Comparison of ENCODE assay signal across 16 cellular contexts in the genomic region with DNA sequence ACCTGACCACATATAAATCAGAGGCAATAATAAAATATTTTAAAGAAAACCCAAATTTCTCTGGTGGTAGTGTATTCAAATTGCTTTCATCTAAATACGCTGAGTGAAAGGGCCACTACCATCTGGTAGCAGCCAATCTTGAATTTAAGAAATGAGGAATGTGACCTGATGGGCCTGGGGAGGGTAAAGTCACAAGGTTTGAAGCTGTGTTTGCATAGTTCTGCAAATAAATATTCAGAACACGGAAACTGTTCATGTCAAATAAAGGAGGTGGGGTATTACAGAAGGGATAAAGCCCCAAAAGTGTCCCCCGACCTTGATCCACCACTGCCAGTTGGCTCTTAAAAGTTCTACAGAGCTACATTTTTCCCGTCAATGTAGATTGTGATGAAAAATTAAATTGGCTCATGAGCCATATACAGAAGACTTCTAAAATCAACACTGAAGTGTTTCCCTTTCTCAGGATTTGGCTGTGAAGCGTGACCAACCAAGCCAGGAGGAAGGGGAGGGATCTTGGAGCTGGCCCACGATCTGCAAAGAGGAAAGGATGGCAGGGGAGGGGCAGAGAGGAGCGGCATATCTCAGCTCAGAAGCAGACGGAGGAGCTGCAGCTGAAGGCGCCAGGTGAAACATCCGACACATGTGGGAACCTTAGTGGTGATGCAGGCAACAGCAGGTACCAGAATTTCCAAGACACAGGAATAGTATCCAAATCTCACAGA. TPM values are rescaled to one million over a fixed set of nuclear protein-coding genes. Genes with fewer than 3 reads are reported as not detected.
DNase-seq lines count a peak whose midpoint lies in the region; ATAC-seq and TF ChIP-seq lines count a peak whose summit lies in the region.
"Had no signal": no experiment of that assay in that cellular context is flagged by ENCODE, and none has a peak within 500 bp of the region (broad histone marks: within the 10 kb centered on the region; RNA-seq: fewer than 3 reads in every experiment).

No MANE protein-coding gene starts in this region.

- H3K4me1 Mint-ChIP-seq in mesothelial cell of epicardium: peaks cover 9% of the 10 kb centered on the region
- peaks cover 8% of the 10 kb centered on the region for H3K4me1 Mint-ChIP-seq in glutamatergic neuron (ENCODE audit: low read depth, unreplicated experiment)
- peaks cover 14% of the 10 kb centered on the region for H3K4me1 Mint-ChIP-seq in activated CD8-positive, alpha-beta T cell treated with anti-CD3 and anti-CD28 coated beads for 36 hours (ENCODE audit: low read depth)

- H3K9me3 ChIP-seq in right cardiac atrium (ENCODE audit: control insufficient read depth, low read length) (no peaks in the 10 kb centered on the region), Karpas-422 (ENCODE audit: low read length) (no peaks in the 10 kb centered on the region)
- H3K9me3 ChIP-seq: suprapubic skin had no signal

- no peaks in the 10 kb centered on the region for H3K79me2 ChIP-seq in Karpas-422 (ENCODE audit: low read length)

- DNase-seq in right cardiac atrium (peak in 2 of 3 donors; percentile 60 to 65), Right ventricle myocardium inferior (ENCODE audit: missing footprints) (no peak), mucosa of gallbladder (ENCODE audit: low spot score) (peak; percentile 52), mesothelial cell of epicardium (ENCODE audit: low spot score in 2 of 2, unreplicated experiment in 2 of 2) (no peak), Karpas-422 (no peak), glutamatergic neuron (no peak)
- no peak for DNase-seq in activated CD8-positive, alpha-beta T cell treated with anti-CD3 and anti-CD28 coated beads for 36 hours
- DNase-seq: activated CD4-positive, alpha-beta T cell treated with anti-CD3 and anti-CD28 coated beads, Interleukin-2, amount 50 U/mL, for 48 hours; DND-41; effector CD8-positive, alpha-beta T cell; NCI-H1436 treated with DMSO at 0.1 percent for 48 hours; SHP77; T-helper 9 cell had no signal

- no peaks in the 10 kb centered on the region for H4K20me1 ChIP-seq in Karpas-422 (ENCODE audit: insufficient read depth, low read depth, low read length)

- intact Hi-C loops in right cardiac atrium (cut with DNase I) (no loop called here), Right ventricle myocardium inferior (cut with DNase I) (no loop called here)
- intact Hi-C loops in activated CD8-positive, alpha-beta T cell treated with anti-CD3 and anti-CD28 coated beads for 36 hours (cut with micrococcal nuclease): no loop called here

- no peak overlapping the region for H3K4me3 Mint-ChIP-seq in mesothelial cell of epicardium
- H3K4me3 Mint-ChIP-seq in glutamatergic neuron (ENCODE audit: unreplicated experiment): no peak overlapping the region
- H3K4me3 Mint-ChIP-seq in activated CD8-positive, alpha-beta T cell treated with anti-CD3 and anti-CD28 coated beads for 36 hours: no peak overlapping the region

- no peaks in the 10 kb centered on the region for H3K36me3 ChIP-seq in Karpas-422 (ENCODE audit: insufficient read depth, low read length)
- H3K36me3 ChIP-seq: suprapubic skin had no signal

- no peaks in the 10 kb centered on the region for H3K9me3 Mint-ChIP-seq in mesothelial cell of epicardium
- peaks cover 7% of the 10 kb centered on the region for H3K9me3 Mint-ChIP-seq in glutamatergic neuron (ENCODE audit: unreplicated experiment)
- no peaks in the 10 kb centered on the region for H3K9me3 Mint-ChIP-seq in activated CD8-positive, alpha-beta T cell treated with anti-CD3 and anti-CD28 coated beads for 36 hours
- H3K9me3 Mint-ChIP-seq: activated T-helper 2 cell treated with anti-CD3 and anti-CD28 coated beads, Interferon-gamma antibody, Interleukin-2, Interleukin-4, amounts not matched to agents 10 μg/mL and 5 μg/mL and 100 μg/mL, durations not matched to agents 14 hours and 24 hours and 36 hours had no signal

- no peak overlapping the region for H3K27ac ChIP-seq in right cardiac atrium (ENCODE audit: low read length)
- no peak overlapping the region for H3K27ac ChIP-seq in Karpas-422 (ENCODE audit: low read length)
- H3K27ac ChIP-seq: suprapubic skin had no signal

- no peaks in the 10 kb centered on the region for H3K9me2 ChIP-seq in Karpas-422 (replicated peaks; ENCODE audit: insufficient read depth, low read length)

- TF ChIP-seq CTCF in mesothelial cell of epicardium (IDR thresholded peaks at IDR 0.05; ENCODE audit: unreplicated experiment): no peak
- TF ChIP-seq CTCF in glutamatergic neuron (IDR thresholded peaks at IDR 0.05; ENCODE audit: partially characterized antibody, unreplicated experiment): no peak
- TF ChIP-seq CTCF in activated CD8-positive, alpha-beta T cell treated with anti-CD3 and anti-CD28 coated beads for 36 hours (IDR thresholded peaks at IDR 0.05): no peak

- ATAC-seq in right cardiac atrium: peak; percentile 60 to 63
- ATAC-seq in Right ventricle myocardium inferior: no peak
- ATAC-seq in esophagus mucosa: peak; percentile 68
- ATAC-seq in activated CD8-positive, alpha-beta T cell treated with anti-CD3 and anti-CD28 coated beads for 36 hours: no peak

- H3K9ac ChIP-seq in Karpas-422 (ENCODE audit: low read length): no peak overlapping the region

- H3K27me3 Mint-ChIP-seq in mesothelial cell of epicardium (ENCODE audit: low read depth) (no peaks in the 10 kb centered on the region), glutamatergic neuron (ENCODE audit: unreplicated experiment) (peaks cover 2% of the 10 kb centered on the region)
- H3K27me3 Mint-ChIP-seq in activated CD8-positive, alpha-beta T cell treated with anti-CD3 and anti-CD28 coated beads for 36 hours: no peaks in the 10 kb centered on the region

- H3K27ac Mint-ChIP-seq in mesothelial cell of epicardium (no peak overlapping the region), glutamatergic neuron (ENCODE audit: unreplicated experiment) (no peak overlapping the region)
- H3K27ac Mint-ChIP-seq in activated CD8-positive, alpha-beta T cell treated with anti-CD3 and anti-CD28 coated beads for 36 hours: no peak overlapping the region
- H3K27ac Mint-ChIP-seq: activated T-helper 2 cell treated with anti-CD3 and anti-CD28 coated beads, Interferon-gamma antibody, Interleukin-2, Interleukin-4, amounts not matched to agents 10 μg/mL and 5 μg/mL and 100 μg/mL, durations not matched to agents 14 hours and 24 hours and 36 hours had no signal

- no peak overlapping the region for H2AFZ ChIP-seq in Karpas-422 (ENCODE audit: low read length)

- CTCF ChIA-PET in activated CD8-positive, alpha-beta T cell treated with anti-CD3 and anti-CD28 coated beads for 36 hours (lab: Charles Lee): interaction anchor here (0.7 to 2.9 kb wide), 9 partner anchors 10 to 368 kb away, joined by 3 to 12 read pairs (median 4); a partner anchor contains a TSS

- H3K27me3 ChIP-seq in right cardiac atrium (ENCODE audit: control insufficient read depth, insufficient read depth) (no peaks in the 10 kb centered on the region), Karpas-422 (ENCODE audit: low read length) (no peaks in the 10 kb centered on the region)
- H3K27me3 ChIP-seq: suprapubic skin had no signal

- no peak overlapping the region for H3K4me3 ChIP-seq in right cardiac atrium (ENCODE audit: low read length)
- no peak overlapping the region for H3K4me3 ChIP-seq in Karpas-422 (ENCODE audit: low read length)
- H3K4me3 ChIP-seq: suprapubic skin had no signal

- H3K4me1 ChIP-seq in right cardiac atrium (ENCODE audit: control insufficient read depth, insufficient read depth, low read length) (peaks cover 2% of the 10 kb centered on the region), Karpas-422 (ENCODE audit: low read length) (no peaks in the 10 kb centered on the region)

- H3K4me2 ChIP-seq in Karpas-422 (ENCODE audit: low read depth, low read length, poor library complexity, severe bottlenecking): no peak overlapping the region

- WGBS in right cardiac atrium: 49% methylated on average over 10 of the region's 10 CpGs

- POLR2A ChIA-PET in activated CD8-positive, alpha-beta T cell treated with anti-CD3 and anti-CD28 coated beads for 36 hours (lab: Charles Lee): interaction anchor here (0.6 to 1.7 kb wide), 3 partner anchors 10 to 1322 kb away, joined by 3 to 4 read pairs (median 3); no protein-coding TSS in a partner anchor

- H3K36me3 Mint-ChIP-seq in mesothelial cell of epicardium (peaks cover 1% of the 10 kb centered on the region), glutamatergic neuron (ENCODE audit: unreplicated experiment) (no peaks in the 10 kb centered on the region)
- H3K36me3 Mint-ChIP-seq in activated CD8-positive, alpha-beta T cell treated with anti-CD3 and anti-CD28 coated beads for 36 hours (ENCODE audit: low read depth): no peaks in the 10 kb centered on the region

RNA-seq across cellular contexts. Expression of a gene that starts 39.6 kb away (rescaled TPM):
- total RNA-seq in right cardiac atrium (10 to 100 TPM; 11.5 to 20.3 (median 16.1) TPM), Right ventricle myocardium inferior (13.1 TPM), esophagus mucosa (53.6 TPM), mucosa of gallbladder (47.5 TPM), mesothelial cell of epicardium (10.6 to 12.6 TPM (median 12.4 TPM) in 3 replicates), glutamatergic neuron (ENCODE audit: unreplicated experiment) (19.0 TPM)
- polyA plus RNA-seq in right cardiac atrium: 4.3 TPM
- total RNA-seq in Karpas-422 (2014; rRNA removed; shearing (Covaris generic); ENCODE audit: low replicate concordance): 0.47 and 0.56 TPM in 2 replicates
- 10 to 100 TPM; 12.6 to 14.3 TPM for total RNA-seq in activated CD8-positive, alpha-beta T cell treated with anti-CD3 and anti-CD28 coated beads for 36 hours

Comparison
In these comparisons a context has a peak if more than half of its experiments do, and no peak if none do; other contexts are left out.
1. ATAC-seq: peak in right cardiac atrium (2 of 2) and esophagus mucosa (single experiment); none in Right ventricle myocardium inferior (single experiment) and activated CD8-positive, alpha-beta T cell treated with anti-CD3 and anti-CD28 coated beads for 36 hours (single experiment).
2. DNase-seq: peak in right cardiac atrium (2 of 3) and mucosa of gallbladder (single experiment); none in Right ventricle myocardium inferior (single experiment), mesothelial cell of epicardium (0 of 2), Karpas-422 (single experiment), glutamatergic neuron (single experiment) and activated CD8-positive, alpha-beta T cell treated with anti-CD3 and anti-CD28 coated beads for 36 hours (single experiment).